Comparison of ENCODE assay signal across 21 cellular contexts in the genomic region with DNA sequence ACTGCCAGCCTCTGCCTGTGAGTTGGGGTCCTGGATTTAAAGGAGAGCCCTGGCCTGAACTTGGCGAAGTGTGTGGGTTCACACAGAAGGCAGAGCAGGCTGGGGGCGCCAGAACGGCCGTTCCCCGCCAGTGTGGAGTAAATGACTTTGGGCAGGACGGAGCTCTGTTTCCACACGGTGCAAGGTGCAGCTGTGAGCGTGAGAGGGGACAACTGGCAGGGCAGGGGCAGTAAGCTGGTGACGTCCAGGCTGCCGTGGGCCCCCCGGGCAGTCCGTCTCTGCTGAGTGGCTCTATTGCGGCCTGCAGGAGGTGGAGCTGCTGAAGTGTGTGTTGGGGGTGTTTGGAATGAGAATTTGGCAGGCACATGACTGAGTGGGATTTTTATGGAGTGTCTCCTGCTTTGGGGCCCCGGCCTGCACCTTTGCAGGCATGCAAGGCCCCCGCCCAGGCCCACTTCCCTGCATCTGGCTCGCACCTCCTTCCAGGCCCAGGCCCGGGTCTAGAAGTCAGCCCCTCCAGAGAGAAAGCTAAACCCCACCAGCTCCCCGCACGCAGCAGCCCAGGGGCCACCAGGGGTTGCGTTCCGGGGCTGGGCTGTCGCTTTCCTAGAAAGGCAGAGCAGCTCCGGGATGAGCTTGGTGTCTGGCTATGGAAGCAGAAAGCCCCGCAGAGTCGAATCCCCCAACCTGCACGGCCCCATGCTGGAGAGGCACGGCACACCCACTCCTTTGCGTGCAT.
"Had no signal": no experiment of that assay in that cellular context is flagged by ENCODE, and none has a peak within 500 bp of the region (broad histone marks: within the 10 kb centered on the region; RNA-seq: fewer than 3 reads in every experiment).

No MANE protein-coding gene starts in this region.

- DNase-seq: IMR-90, Karpas-422, KG1, MG63, NCI-H1092, NCI-H1105 treated with DMSO at 0.1 percent for 48 hours, NCI-H1417 treated with DMSO at 0.1 percent for 48 hours, NCI-H146, NCI-H1694 treated with DMSO at 0.1 percent for 48 hours, NCI-H1930, NCI-H2081, NCI-H2171, NCI-H226, NCI-H446, NCI-H510A, NCI-H524 treated with DMSO at 0.1 percent for 48 hours, NCI-H69, NCI-H774, RPMI8226, SHP77, SK-N-SH had no signal

- H3K27me3 ChIP-seq: MG63 had no signal

- H3K36me3 ChIP-seq: MG63 had no signal

- H3K4me3 ChIP-seq: MG63 had no signal

- H3K9me3 ChIP-seq: SK-N-SH had no signal

- H3K9ac ChIP-seq: SK-N-SH had no signal

- H3K4me2 ChIP-seq: SK-N-SH had no signal
